ENCODE assay signal across 18 cellular contexts in genomic region chr2:11127791-11128190, GRCh38.
"Had no signal": no experiment of that assay in that cellular context is flagged by ENCODE, and none has a peak within 500 bp of the region (broad histone marks: within the 10 kb centered on the region; RNA-seq: fewer than 3 reads in every experiment).

No MANE protein-coding gene starts in this region.

- DNase-seq: activated CD4-positive, alpha-beta T cell treated with anti-CD3 and anti-CD28 coated beads for 36 hours; activated CD8-positive, alpha-beta memory T cell treated with anti-CD3 and anti-CD28 coated beads, Interleukin-2, amount 50 U/mL, for 4 hours; activated CD8-positive, alpha-beta T cell treated with anti-CD3 and anti-CD28 coated beads for 36 hours; activated naive CD8-positive, alpha-beta T cell treated with anti-CD3 and anti-CD28 coated beads, Interleukin-2, amount 50 U/mL, for 24 hours; activated T-cell treated with anti-CD3 and anti-CD28 coated beads, Interleukin-2, amount 50 U/mL, for 72 hours; esophagus squamous epithelium; foreskin fibroblast; glutamatergic neuron; midbrain; natural killer cell; nucleus accumbens; psoas muscle; right lobe of liver; stimulated activated CD4-positive, alpha-beta T cell treated with anti-CD3 and anti-CD28 coated beads, Interleukin-2, amount 100 ng/mL, for 24 hours had no signal

- H3K9me3 Mint-ChIP-seq: activated CD8-positive, alpha-beta T cell treated with anti-CD3 and anti-CD28 coated beads for 36 hours; activated naive CD8-positive, alpha-beta T cell treated with anti-CD3 and anti-CD28 coated beads, Interleukin-2, amount 50 U/mL, for 24 hours; activated T-cell treated with anti-CD3 and anti-CD28 coated beads, Interleukin-2, amount 50 U/mL, for 72 hours; natural killer cell; stimulated activated naive CD8-positive, alpha-beta T cell treated with anti-CD3 and anti-CD28 coated beads, Interleukin-15, Interleukin-2, amounts not matched to agents 100 ng/mL and 50 ng/mL, for 24 hours had no signal

- H3K27ac Mint-ChIP-seq: activated CD4-positive, alpha-beta T cell treated with anti-CD3 and anti-CD28 coated beads for 36 hours; activated CD8-positive, alpha-beta T cell treated with anti-CD3 and anti-CD28 coated beads for 36 hours; activated naive CD8-positive, alpha-beta T cell treated with anti-CD3 and anti-CD28 coated beads, Interleukin-2, amount 50 U/mL, for 24 hours; activated T-cell treated with anti-CD3 and anti-CD28 coated beads, Interleukin-2, amount 50 U/mL, for 72 hours; stimulated activated naive CD8-positive, alpha-beta T cell treated with anti-CD3 and anti-CD28 coated beads, Interleukin-15, Interleukin-2, amounts not matched to agents 100 ng/mL and 50 ng/mL, for 24 hours had no signal

- H3K36me3 Mint-ChIP-seq: natural killer cell had no signal

- H3K9me3 ChIP-seq: esophagus squamous epithelium, psoas muscle, right lobe of liver, upper lobe of left lung had no signal

- H3K36me3 ChIP-seq: esophagus squamous epithelium, right lobe of liver, upper lobe of left lung had no signal

- H3K4me3 Mint-ChIP-seq: activated CD4-positive, alpha-beta T cell treated with anti-CD3 and anti-CD28 coated beads for 36 hours; activated CD8-positive, alpha-beta T cell treated with anti-CD3 and anti-CD28 coated beads for 36 hours; activated naive CD8-positive, alpha-beta T cell treated with anti-CD3 and anti-CD28 coated beads, Interleukin-2, amount 50 U/mL, for 24 hours; activated T-cell treated with anti-CD3 and anti-CD28 coated beads, Interleukin-2, amount 50 U/mL, for 72 hours; stimulated activated naive CD8-positive, alpha-beta T cell treated with anti-CD3 and anti-CD28 coated beads, Interleukin-15, Interleukin-2, amounts not matched to agents 100 ng/mL and 50 ng/mL, for 24 hours had no signal

- H3K27me3 Mint-ChIP-seq: activated CD4-positive, alpha-beta T cell treated with anti-CD3 and anti-CD28 coated beads for 36 hours; activated CD8-positive, alpha-beta T cell treated with anti-CD3 and anti-CD28 coated beads for 36 hours; activated naive CD8-positive, alpha-beta T cell treated with anti-CD3 and anti-CD28 coated beads, Interleukin-2, amount 50 U/mL, for 24 hours; stimulated activated naive CD8-positive, alpha-beta T cell treated with anti-CD3 and anti-CD28 coated beads, Interleukin-15, Interleukin-2, amounts not matched to agents 100 ng/mL and 50 ng/mL, for 24 hours had no signal

- H3K27ac ChIP-seq: esophagus squamous epithelium, psoas muscle, right lobe of liver, VCaP had no signal

- H3K27me3 ChIP-seq: right lobe of liver, upper lobe of left lung had no signal

- ATAC-seq: activated CD4-positive, alpha-beta T cell treated with anti-CD3 and anti-CD28 coated beads for 36 hours; activated CD8-positive, alpha-beta T cell treated with anti-CD3 and anti-CD28 coated beads for 36 hours; activated naive CD8-positive, alpha-beta T cell treated with anti-CD3 and anti-CD28 coated beads, Interleukin-2, amount 50 U/mL, for 24 hours; activated T-cell treated with anti-CD3 and anti-CD28 coated beads, Interleukin-2, amount 50 U/mL, for 72 hours; natural killer cell; psoas muscle; right lobe of liver had no signal

- H3K4me3 ChIP-seq: esophagus squamous epithelium, lung, psoas muscle, right lobe of liver, upper lobe of left lung had no signal
